16 cellular contexts compared by ENCODE assay signal in the genomic region with DNA sequence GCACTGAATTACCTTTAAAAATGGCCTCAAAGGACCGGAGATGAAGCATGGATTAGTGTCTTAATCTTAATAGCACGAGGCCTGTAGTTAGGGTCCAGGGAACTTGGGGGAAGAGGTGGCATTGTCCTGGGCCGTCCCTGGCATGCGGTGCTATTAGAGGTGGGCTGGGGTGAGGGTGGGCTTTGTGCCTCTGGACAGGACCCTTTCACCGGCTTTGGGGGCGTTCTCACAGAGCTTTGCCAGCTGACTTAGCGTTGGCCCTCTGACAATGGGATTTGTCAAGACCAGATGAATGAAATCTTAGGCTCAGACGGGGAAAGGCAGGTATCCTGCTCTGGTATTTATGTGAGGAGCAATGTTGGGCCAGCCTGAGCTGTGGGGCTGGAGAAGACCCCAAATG. TPM values are rescaled to one million over a fixed set of nuclear protein-coding genes. Genes with fewer than 3 reads are reported as not detected.
A peak's percentile ranks its signal among the peaks of the same experiment; 100 is the strongest.
DNase-seq lines count a peak whose midpoint lies in the region; ATAC-seq and TF ChIP-seq lines count a peak whose summit lies in the region.
"Had no signal": no experiment of that assay in that cellular context is flagged by ENCODE, and none has a peak within 500 bp of the region (broad histone marks: within the 10 kb centered on the region; RNA-seq: fewer than 3 reads in every experiment).

No MANE protein-coding gene starts in this region.

- POLR2A ChIA-PET in PC-3 (lab: Charles Lee; ENCODE audit: unreplicated experiment), result no interaction called here

- H3K27me3 ChIP-seq in HUES48 (ENCODE audit: control insufficient read depth, insufficient read depth, low read length) (peaks cover 8% of the 10 kb centered on the region; the same call in 1 of the 2 replicates), PC-3 (ENCODE audit: low read length) (no peaks in the 10 kb centered on the region)
- H3K27me3 ChIP-seq: SJSA1 had no signal

- intact Hi-C loops in lower leg skin (cut with DNase I; ENCODE audit: low total_unique reads), result no loop called here
- intact Hi-C loops in PC-3 (cut with micrococcal nuclease), result no loop called here

- TF ChIP-seq POLR2A in lower leg skin (IDR thresholded peaks at IDR 0.05), result no peak

- peak; percentile 48 for DNase-seq in ecto neural progenitor cell (ENCODE audit: low spot score)
- DNase-seq in lower leg skin (ENCODE audit: low spot score in 2 of 2), result peak; percentile 0 to 66
- DNase-seq in progenitor cell of endocrine pancreas (ENCODE audit: low spot score, unreplicated experiment), result no peak
- DNase-seq in natural killer cell treated with Interleukin-12 subunit alpha and Interleukin-12 subunit beta and Interleukin-15 and Interleukin-18, amount 100 ng/mL, for 72 hours (ENCODE audit: low spot score), result no peak
- DNase-seq in PC-3, result no peak
- DNase-seq in stimulated activated naive CD8-positive, alpha-beta T cell treated with anti-CD3 and anti-CD28 coated beads, Interleukin-15, amount 100 ng/mL, for 72 hours, result no peak
- DNase-seq: CD4-positive, CD25-positive, alpha-beta regulatory T cell; DMS53; NCI-H1048; NCI-H1436 treated with DMSO at 0.1 percent for 48 hours; NCI-H2029 treated with DMSO at 0.1 percent for 48 hours; NCI-H2171 treated with DMSO at 0.1 percent for 48 hours; OCI-M1 had no signal

- no peaks in the 10 kb centered on the region for H3K9me3 ChIP-seq in HUES48 (ENCODE audit: control insufficient read depth, insufficient read depth, low read length)
- H3K9me3 ChIP-seq in PC-3 (ENCODE audit: low read length), result no peaks in the 10 kb centered on the region
- H3K9me3 ChIP-seq: SJSA1 had no signal

- peak overlapping the region; percentile 97 for H3K27ac Mint-ChIP-seq in progenitor cell of endocrine pancreas
- no peak overlapping the region for H3K27ac Mint-ChIP-seq in natural killer cell treated with Interleukin-12 subunit alpha and Interleukin-12 subunit beta and Interleukin-15 and Interleukin-18, amount 100 ng/mL, for 72 hours
- no peak overlapping the region for H3K27ac Mint-ChIP-seq in stimulated activated naive CD8-positive, alpha-beta T cell treated with anti-CD3 and anti-CD28 coated beads, Interleukin-15, amount 100 ng/mL, for 72 hours

- H2AFZ ChIP-seq in PC-3 (ENCODE audit: low read length), result no peak overlapping the region

- TF ChIP-seq CTCF in lower leg skin (IDR thresholded peaks at IDR 0.05) (no peak), progenitor cell of endocrine pancreas (IDR thresholded peaks at IDR 0.05; ENCODE audit: unreplicated experiment) (no peak), PC-3 (conservative IDR thresholded peaks at IDR 0.05; ENCODE audit: low read depth, low read length) (no peak)

- H3K27ac ChIP-seq in HUES48 (ENCODE audit: low read depth, low read length) (peak overlapping the region; percentile 49), PC-3 (ENCODE audit: low read length) (no peak overlapping the region)
- H3K27ac ChIP-seq: KMS-11, SJSA1 had no signal

- peaks cover 49% of the 10 kb centered on the region for H3K4me1 Mint-ChIP-seq in progenitor cell of endocrine pancreas (ENCODE audit: low read depth)
- peaks cover 24 to 27% of the 10 kb centered on the region in 2 donors for H3K4me1 Mint-ChIP-seq in natural killer cell treated with Interleukin-12 subunit alpha and Interleukin-12 subunit beta and Interleukin-15 and Interleukin-18, amount 100 ng/mL, for 72 hours (ENCODE audit: low read depth in 2 of 2)
- H3K4me1 Mint-ChIP-seq in stimulated activated naive CD8-positive, alpha-beta T cell treated with anti-CD3 and anti-CD28 coated beads, Interleukin-15, amount 100 ng/mL, for 72 hours, result peaks cover 29% of the 10 kb centered on the region

- peaks cover 17% of the 10 kb centered on the region for H3K36me3 Mint-ChIP-seq in progenitor cell of endocrine pancreas (ENCODE audit: insufficient read depth)
- H3K36me3 Mint-ChIP-seq in natural killer cell treated with Interleukin-12 subunit alpha and Interleukin-12 subunit beta and Interleukin-15 and Interleukin-18, amount 100 ng/mL, for 72 hours, result peaks cover 5% of the 10 kb centered on the region
- H3K36me3 Mint-ChIP-seq: CD4-positive, CD25-positive, alpha-beta regulatory T cell had no signal

- 90 to 91% methylated on average over 8 of the region's 8 CpGs for WGBS in lower leg skin, 2 donors

- no TSS peak for BruUV-seq in PC-3 (replicated peaks; lab: Mats Ljungman, UMichigan)

- CTCF ChIA-PET in PC-3 (lab: Charles Lee), result no interaction called here

- H3K4me3 ChIP-seq in HUES48 (ENCODE audit: low read depth, low read length), result no peak overlapping the region
- H3K4me3 ChIP-seq in lower leg skin (ENCODE audit: low read depth, poor library complexity, severe bottlenecking), result no peak overlapping the region
- no peak overlapping the region for H3K4me3 ChIP-seq in PC-3 (ENCODE audit: low read length)
- H3K4me3 ChIP-seq: SJSA1 had no signal

- H3K4me1 ChIP-seq in HUES48 (ENCODE audit: control insufficient read depth, insufficient read depth, low read length), result peaks cover 11% of the 10 kb centered on the region
- H3K4me1 ChIP-seq in PC-3 (ENCODE audit: insufficient read depth, low read length), result no peaks in the 10 kb centered on the region
- H3K4me1 ChIP-seq: SJSA1 had no signal

- no peaks in the 10 kb centered on the region for H3K79me2 ChIP-seq in PC-3 (ENCODE audit: low read length)

- no peak for ATAC-seq in natural killer cell treated with Interleukin-12 subunit alpha and Interleukin-12 subunit beta and Interleukin-15 and Interleukin-18, amount 100 ng/mL, for 72 hours
- ATAC-seq in PC-3, result no peak
- no peak for ATAC-seq in stimulated activated naive CD8-positive, alpha-beta T cell treated with anti-CD3 and anti-CD28 coated beads, Interleukin-15, amount 100 ng/mL, for 72 hours

- no peaks in the 10 kb centered on the region for H3F3A ChIP-seq in PC-3 (ENCODE audit: low read length, unreplicated experiment)

- no peak overlapping the region for H3K9ac ChIP-seq in HUES48 (ENCODE audit: low read depth, low read length)
- no peak overlapping the region for H3K9ac ChIP-seq in PC-3 (ENCODE audit: low read length)
- H3K9ac ChIP-seq: KMS-11 had no signal

- no peaks in the 10 kb centered on the region for H4K20me1 ChIP-seq in PC-3 (ENCODE audit: low read length)

- no peaks in the 10 kb centered on the region for H3K9me2 ChIP-seq in PC-3 (replicated peaks; ENCODE audit: low read length)

- no peak overlapping the region for H3K4me3 Mint-ChIP-seq in progenitor cell of endocrine pancreas (ENCODE audit: low read depth)
- no peak overlapping the region for H3K4me3 Mint-ChIP-seq in natural killer cell treated with Interleukin-12 subunit alpha and Interleukin-12 subunit beta and Interleukin-15 and Interleukin-18, amount 100 ng/mL, for 72 hours
- H3K4me3 Mint-ChIP-seq in stimulated activated naive CD8-positive, alpha-beta T cell treated with anti-CD3 and anti-CD28 coated beads, Interleukin-15, amount 100 ng/mL, for 72 hours, result no peak overlapping the region
- H3K4me3 Mint-ChIP-seq: CD4-positive, CD25-positive, alpha-beta regulatory T cell had no signal

- H3K36me3 ChIP-seq in HUES48 (ENCODE audit: control insufficient read depth, insufficient read depth, low read length) (no peaks in the 10 kb centered on the region), PC-3 (ENCODE audit: low read depth, low read length) (no peaks in the 10 kb centered on the region)
- H3K36me3 ChIP-seq: SJSA1 had no signal

- peaks cover 12% of the 10 kb centered on the region for H3K9me3 Mint-ChIP-seq in progenitor cell of endocrine pancreas (ENCODE audit: low read depth)
- H3K9me3 Mint-ChIP-seq in natural killer cell treated with Interleukin-12 subunit alpha and Interleukin-12 subunit beta and Interleukin-15 and Interleukin-18, amount 100 ng/mL, for 72 hours, result peaks cover 5% of the 10 kb centered on the region
- peaks cover 5 to 7% of the 10 kb centered on the region in 2 donors for H3K9me3 Mint-ChIP-seq in stimulated activated naive CD8-positive, alpha-beta T cell treated with anti-CD3 and anti-CD28 coated beads, Interleukin-15, amount 100 ng/mL, for 72 hours

- no peak overlapping the region for H3K4me2 ChIP-seq in PC-3 (ENCODE audit: low read length)
- H3K4me2 ChIP-seq: KMS-11 had no signal

- H3K27me3 Mint-ChIP-seq in progenitor cell of endocrine pancreas, result no peaks in the 10 kb centered on the region
- H3K27me3 Mint-ChIP-seq in natural killer cell treated with Interleukin-12 subunit alpha and Interleukin-12 subunit beta and Interleukin-15 and Interleukin-18, amount 100 ng/mL, for 72 hours, result peaks cover 33 to 39% of the 10 kb centered on the region in 2 donors
- H3K27me3 Mint-ChIP-seq in stimulated activated naive CD8-positive, alpha-beta T cell treated with anti-CD3 and anti-CD28 coated beads, Interleukin-15, amount 100 ng/mL, for 72 hours, result peaks cover 64% of the 10 kb centered on the region

RNA-seq across cellular contexts. Expression of a gene that starts 59.6 kb away (rescaled TPM):
- total RNA-seq in lower leg skin (10 to 100 TPM; 12.0 to 30.5 (median 25.2) TPM), progenitor cell of endocrine pancreas (30.3 and 33.4 TPM in 2 replicates), PC-3 (2014; rRNA removed) (16.3 and 24.2 TPM in 2 replicates)
- 10 to 100 TPM; 22.4 to 39.8 TPM for total RNA-seq in natural killer cell treated with Interleukin-12 subunit alpha and Interleukin-12 subunit beta and Interleukin-15 and Interleukin-18, amount 100 ng/mL, for 72 hours

RNA-seq across cellular contexts. Expression of a gene that starts 59.7 kb away (rescaled TPM):
- total RNA-seq in lower leg skin, result 1 to 10 TPM in 2 of 4 donors, under 1 TPM in 2; 0.54 to 4.1 (median 1.1) TPM
- total RNA-seq in progenitor cell of endocrine pancreas, result 1.6 and 1.8 TPM in 2 replicates
- total RNA-seq in natural killer cell treated with Interleukin-12 subunit alpha and Interleukin-12 subunit beta and Interleukin-15 and Interleukin-18, amount 100 ng/mL, for 72 hours, result 1 to 10 TPM; 1.5 to 2.6 TPM
- 0.51 and 1.5 TPM in 2 replicates for total RNA-seq in PC-3 (2014; rRNA removed)

Comparison
In these comparisons a context has a peak if more than half of its experiments do, and no peak if none do; other contexts are left out.
1. DNase-seq: peak in ecto neural progenitor cell (single experiment) and lower leg skin (2 of 2); none in progenitor cell of endocrine pancreas (single experiment), natural killer cell treated with Interleukin-12 subunit alpha and Interleukin-12 subunit beta and Interleukin-15 and Interleukin-18, amount 100 ng/mL, for 72 hours (single experiment), PC-3 (single experiment) and stimulated activated naive CD8-positive, alpha-beta T cell treated with anti-CD3 and anti-CD28 coated beads, Interleukin-15, amount 100 ng/mL, for 72 hours (0 of 2).